In genomic region chr18:11614042-11614441, GRCh38 we compare ENCODE assay signal across 7 cellular contexts. TPM values are rescaled to one million over a fixed set of nuclear protein-coding genes. Genes with fewer than 3 reads are reported as not detected.
"Had no signal": no experiment of that assay in that cellular context is flagged by ENCODE, and none has a peak within 500 bp of the region (broad histone marks: within the 10 kb centered on the region; RNA-seq: fewer than 3 reads in every experiment).

No MANE protein-coding gene starts in this region.

RNA-seq across cellular contexts. Expression of gene SLC35G4, which starts 4.6 kb away (rescaled TPM):
- total RNA-seq: GM23248, GM23338, H1, H4, H7, H9, HFFc6 had no signal
- polyA plus RNA-seq: GM23248, GM23338, H1 had no signal
